1 cellular context compared by ENCODE assay signal in the genomic region with DNA sequence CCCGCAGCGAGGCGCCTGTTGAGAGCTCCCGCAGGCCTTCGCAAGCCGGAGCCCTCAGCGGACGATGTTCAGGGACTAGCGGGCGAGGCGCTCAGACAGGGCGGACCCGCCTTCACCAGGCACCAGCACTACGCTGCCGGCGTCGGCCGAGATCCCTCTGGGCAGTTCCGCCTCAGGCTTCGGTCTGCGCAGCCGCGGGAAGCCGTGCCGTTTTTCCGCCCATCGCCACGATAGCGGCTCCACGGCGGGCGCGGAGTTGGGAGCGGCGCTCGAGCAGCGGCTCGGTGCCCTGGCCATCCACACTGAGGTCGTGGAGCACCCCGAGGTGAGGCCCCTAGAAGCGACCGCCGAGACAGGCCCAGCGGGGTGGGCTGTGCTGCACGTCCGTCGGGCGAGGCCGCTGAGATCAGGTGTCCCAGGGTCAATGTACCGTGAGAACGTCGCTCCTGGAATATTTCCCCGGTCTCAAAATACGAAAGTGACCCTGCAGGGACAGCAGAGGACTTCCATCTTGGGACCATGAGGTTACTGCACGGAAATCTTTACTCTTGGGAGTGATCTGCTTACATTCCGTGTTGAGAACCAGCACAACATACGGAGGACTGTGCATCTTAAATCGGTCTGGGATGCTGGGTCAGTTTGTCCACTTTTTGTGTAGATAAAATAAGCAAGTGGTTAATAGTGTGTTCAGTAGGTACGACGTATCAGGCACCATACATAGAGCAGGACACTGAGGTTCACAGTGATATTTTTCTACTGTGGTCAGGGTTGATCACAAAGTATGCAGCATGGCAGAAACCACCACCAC.
TF ChIP-seq lines count a peak whose summit lies in the region.

No MANE protein-coding gene starts in this region.

TF ChIP-seq in HepG2, 621 proteins besides CTCF, POLR2A, EP300 and RAD21 (continued from another document and continues in another):
- TF ChIP-seq, protein P1, sequence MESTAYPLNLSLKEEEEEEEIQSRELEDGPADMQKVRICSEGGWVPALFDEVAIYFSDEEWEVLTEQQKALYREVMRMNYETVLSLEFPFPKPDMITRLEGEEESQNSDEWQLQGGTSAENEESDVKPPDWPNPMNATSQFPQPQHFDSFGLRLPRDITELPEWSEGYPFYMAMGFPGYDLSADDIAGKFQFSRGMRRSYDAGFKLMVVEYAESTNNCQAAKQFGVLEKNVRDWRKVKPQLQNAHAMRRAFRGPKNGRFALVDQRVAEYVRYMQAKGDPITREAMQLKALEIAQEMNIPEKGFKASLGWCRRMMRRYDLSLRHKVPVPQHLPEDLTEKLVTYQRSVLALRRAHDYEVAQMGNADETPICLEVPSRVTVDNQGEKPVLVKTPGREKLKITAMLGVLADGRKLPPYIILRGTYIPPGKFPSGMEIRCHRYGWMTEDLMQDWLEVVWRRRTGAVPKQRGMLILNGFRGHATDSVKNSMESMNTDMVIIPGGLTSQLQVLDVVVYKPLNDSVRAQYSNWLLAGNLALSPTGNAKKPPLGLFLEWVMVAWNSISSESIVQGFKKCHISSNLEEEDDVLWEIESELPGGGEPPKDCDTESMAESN (CRISPR knock-in tag; conservative IDR thresholded peaks at IDR 0.05): peak; percentile 94
- TF ChIP-seq MAFK (conservative IDR thresholded peaks at IDR 0.05 in 1 of 2, IDR thresholded peaks at IDR 0.05 in 1 of 2; ENCODE audit: low read length in 2 of 2): no peak
- TF ChIP-seq, protein P2, sequence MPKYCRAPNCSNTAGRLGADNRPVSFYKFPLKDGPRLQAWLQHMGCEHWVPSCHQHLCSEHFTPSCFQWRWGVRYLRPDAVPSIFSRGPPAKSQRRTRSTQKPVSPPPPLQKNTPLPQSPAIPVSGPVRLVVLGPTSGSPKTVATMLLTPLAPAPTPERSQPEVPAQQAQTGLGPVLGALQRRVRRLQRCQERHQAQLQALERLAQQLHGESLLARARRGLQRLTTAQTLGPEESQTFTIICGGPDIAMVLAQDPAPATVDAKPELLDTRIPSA (CRISPR knock-in tag; IDR thresholded peaks at IDR 0.05; ENCODE audit: borderline replicate concordance): peak; percentile 99; the same call in 1 of the 2 replicates
- TF ChIP-seq PITX1 (CRISPR knock-in tag; IDR thresholded peaks at IDR 0.05): peak; percentile 87
- peak; percentile 33; the same call in 1 of the 2 replicates for TF ChIP-seq ZNF713 (CRISPR knock-in tag; IDR thresholded peaks at IDR 0.05)
- TF ChIP-seq ZNF225 (CRISPR knock-in tag; IDR thresholded peaks at IDR 0.05): peak; percentile 92
- peak; percentile 81 for TF ChIP-seq ZNF30 (CRISPR knock-in tag; IDR thresholded peaks at IDR 0.05)
- peak; percentile 81; the same call in 1 of the 2 replicates for TF ChIP-seq GZF1 (CRISPR knock-in tag; IDR thresholded peaks at IDR 0.05)
- TF ChIP-seq, protein P3, sequence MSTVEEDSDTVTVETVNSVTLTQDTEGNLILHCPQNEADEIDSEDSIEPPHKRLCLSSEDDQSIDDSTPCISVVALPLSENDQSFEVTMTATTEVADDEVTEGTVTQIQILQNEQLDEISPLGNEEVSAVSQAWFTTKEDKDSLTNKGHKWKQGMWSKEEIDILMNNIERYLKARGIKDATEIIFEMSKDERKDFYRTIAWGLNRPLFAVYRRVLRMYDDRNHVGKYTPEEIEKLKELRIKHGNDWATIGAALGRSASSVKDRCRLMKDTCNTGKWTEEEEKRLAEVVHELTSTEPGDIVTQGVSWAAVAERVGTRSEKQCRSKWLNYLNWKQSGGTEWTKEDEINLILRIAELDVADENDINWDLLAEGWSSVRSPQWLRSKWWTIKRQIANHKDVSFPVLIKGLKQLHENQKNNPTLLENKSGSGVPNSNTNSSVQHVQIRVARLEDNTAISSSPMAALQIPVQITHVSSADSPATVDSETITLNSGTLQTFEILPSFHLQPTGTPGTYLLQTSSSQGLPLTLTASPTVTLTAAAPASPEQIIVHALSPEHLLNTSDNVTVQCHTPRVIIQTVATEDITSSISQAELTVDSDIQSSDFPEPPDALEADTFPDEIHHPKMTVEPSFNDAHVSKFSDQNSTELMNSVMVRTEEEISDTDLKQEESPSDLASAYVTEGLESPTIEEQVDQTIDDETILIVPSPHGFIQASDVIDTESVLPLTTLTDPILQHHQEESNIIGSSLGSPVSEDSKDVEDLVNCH (CRISPR knock-in tag; IDR thresholded peaks at IDR 0.05): 0 out of 2 replicates have a peak, but pooled peaks have one; percentile 40
- TF ChIP-seq MXI1 (IDR thresholded peaks at IDR 0.05; ENCODE audit: borderline replicate concordance, low read depth, low read length): peak; percentile 50; the same call in 1 of the 3 replicates
- no peak for TF ChIP-seq ATRX (CRISPR knock-in tag; IDR thresholded peaks at IDR 0.05; ENCODE audit: borderline replicate concordance)
- TF ChIP-seq, protein P4, sequence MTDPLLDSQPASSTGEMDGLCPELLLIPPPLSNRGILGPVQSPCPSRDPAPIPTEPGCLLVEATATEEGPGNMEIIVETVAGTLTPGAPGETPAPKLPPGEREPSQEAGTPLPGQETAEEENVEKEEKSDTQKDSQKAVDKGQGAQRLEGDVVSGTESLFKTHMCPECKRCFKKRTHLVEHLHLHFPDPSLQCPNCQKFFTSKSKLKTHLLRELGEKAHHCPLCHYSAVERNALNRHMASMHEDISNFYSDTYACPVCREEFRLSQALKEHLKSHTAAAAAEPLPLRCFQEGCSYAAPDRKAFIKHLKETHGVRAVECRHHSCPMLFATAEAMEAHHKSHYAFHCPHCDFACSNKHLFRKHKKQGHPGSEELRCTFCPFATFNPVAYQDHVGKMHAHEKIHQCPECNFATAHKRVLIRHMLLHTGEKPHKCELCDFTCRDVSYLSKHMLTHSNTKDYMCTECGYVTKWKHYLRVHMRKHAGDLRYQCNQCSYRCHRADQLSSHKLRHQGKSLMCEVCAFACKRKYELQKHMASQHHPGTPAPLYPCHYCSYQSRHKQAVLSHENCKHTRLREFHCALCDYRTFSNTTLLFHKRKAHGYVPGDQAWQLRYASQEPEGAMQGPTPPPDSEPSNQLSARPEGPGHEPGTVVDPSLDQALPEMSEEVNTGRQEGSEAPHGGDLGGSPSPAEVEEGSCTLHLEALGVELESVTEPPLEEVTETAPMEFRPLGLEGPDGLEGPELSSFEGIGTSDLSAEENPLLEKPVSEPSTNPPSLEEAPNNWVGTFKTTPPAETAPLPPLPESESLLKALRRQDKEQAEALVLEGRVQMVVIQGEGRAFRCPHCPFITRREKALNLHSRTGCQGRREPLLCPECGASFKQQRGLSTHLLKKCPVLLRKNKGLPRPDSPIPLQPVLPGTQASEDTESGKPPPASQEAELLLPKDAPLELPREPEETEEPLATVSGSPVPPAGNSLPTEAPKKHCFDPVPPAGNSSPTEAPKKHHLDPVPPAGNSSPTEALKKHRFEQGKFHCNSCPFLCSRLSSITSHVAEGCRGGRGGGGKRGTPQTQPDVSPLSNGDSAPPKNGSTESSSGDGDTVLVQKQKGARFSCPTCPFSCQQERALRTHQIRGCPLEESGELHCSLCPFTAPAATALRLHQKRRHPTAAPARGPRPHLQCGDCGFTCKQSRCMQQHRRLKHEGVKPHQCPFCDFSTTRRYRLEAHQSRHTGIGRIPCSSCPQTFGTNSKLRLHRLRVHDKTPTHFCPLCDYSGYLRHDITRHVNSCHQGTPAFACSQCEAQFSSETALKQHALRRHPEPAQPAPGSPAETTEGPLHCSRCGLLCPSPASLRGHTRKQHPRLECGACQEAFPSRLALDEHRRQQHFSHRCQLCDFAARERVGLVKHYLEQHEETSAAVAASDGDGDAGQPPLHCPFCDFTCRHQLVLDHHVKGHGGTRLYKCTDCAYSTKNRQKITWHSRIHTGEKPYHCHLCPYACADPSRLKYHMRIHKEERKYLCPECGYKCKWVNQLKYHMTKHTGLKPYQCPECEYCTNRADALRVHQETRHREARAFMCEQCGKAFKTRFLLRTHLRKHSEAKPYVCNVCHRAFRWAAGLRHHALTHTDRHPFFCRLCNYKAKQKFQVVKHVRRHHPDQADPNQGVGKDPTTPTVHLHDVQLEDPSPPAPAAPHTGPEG (CRISPR knock-in tag; IDR thresholded peaks at IDR 0.05): peak; percentile 65; the same call in 1 of the 2 replicates
- TF ChIP-seq, protein P5, sequence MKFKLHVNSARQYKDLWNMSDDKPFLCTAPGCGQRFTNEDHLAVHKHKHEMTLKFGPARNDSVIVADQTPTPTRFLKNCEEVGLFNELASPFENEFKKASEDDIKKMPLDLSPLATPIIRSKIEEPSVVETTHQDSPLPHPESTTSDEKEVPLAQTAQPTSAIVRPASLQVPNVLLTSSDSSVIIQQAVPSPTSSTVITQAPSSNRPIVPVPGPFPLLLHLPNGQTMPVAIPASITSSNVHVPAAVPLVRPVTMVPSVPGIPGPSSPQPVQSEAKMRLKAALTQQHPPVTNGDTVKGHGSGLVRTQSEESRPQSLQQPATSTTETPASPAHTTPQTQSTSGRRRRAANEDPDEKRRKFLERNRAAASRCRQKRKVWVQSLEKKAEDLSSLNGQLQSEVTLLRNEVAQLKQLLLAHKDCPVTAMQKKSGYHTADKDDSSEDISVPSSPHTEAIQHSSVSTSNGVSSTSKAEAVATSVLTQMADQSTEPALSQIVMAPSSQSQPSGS (CRISPR knock-in tag; IDR thresholded peaks at IDR 0.05): no peak; the same call in 1 of the 2 replicates
- TF ChIP-seq ZBTB38 (CRISPR knock-in tag; IDR thresholded peaks at IDR 0.05): peak; percentile 91
- TF ChIP-seq ZEB1 (IDR thresholded peaks at IDR 0.05; ENCODE audit: insufficient replicate concordance, low read depth): no peak
- TF ChIP-seq KLF15 (CRISPR knock-in tag; IDR thresholded peaks at IDR 0.05; ENCODE audit: borderline replicate concordance): peak; percentile 94
- TF ChIP-seq, protein P6, sequence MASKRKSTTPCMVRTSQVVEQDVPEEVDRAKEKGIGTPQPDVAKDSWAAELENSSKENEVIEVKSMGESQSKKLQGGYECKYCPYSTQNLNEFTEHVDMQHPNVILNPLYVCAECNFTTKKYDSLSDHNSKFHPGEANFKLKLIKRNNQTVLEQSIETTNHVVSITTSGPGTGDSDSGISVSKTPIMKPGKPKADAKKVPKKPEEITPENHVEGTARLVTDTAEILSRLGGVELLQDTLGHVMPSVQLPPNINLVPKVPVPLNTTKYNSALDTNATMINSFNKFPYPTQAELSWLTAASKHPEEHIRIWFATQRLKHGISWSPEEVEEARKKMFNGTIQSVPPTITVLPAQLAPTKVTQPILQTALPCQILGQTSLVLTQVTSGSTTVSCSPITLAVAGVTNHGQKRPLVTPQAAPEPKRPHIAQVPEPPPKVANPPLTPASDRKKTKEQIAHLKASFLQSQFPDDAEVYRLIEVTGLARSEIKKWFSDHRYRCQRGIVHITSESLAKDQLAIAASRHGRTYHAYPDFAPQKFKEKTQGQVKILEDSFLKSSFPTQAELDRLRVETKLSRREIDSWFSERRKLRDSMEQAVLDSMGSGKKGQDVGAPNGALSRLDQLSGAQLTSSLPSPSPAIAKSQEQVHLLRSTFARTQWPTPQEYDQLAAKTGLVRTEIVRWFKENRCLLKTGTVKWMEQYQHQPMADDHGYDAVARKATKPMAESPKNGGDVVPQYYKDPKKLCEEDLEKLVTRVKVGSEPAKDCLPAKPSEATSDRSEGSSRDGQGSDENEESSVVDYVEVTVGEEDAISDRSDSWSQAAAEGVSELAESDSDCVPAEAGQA (IDR thresholded peaks at IDR 0.05; ENCODE audit: low read depth): peak; percentile 15; the same call in 1 of the 2 replicates
- TF ChIP-seq, protein P6 (CRISPR knock-in tag; IDR thresholded peaks at IDR 0.05; ENCODE audit: borderline replicate concordance): peak; percentile 51
- peak; percentile 53 for TF ChIP-seq HNRNPK (IDR thresholded peaks at IDR 0.05; ENCODE audit: low read depth, low read length, poor library complexity, severe bottlenecking)
- TF ChIP-seq, protein P7, sequence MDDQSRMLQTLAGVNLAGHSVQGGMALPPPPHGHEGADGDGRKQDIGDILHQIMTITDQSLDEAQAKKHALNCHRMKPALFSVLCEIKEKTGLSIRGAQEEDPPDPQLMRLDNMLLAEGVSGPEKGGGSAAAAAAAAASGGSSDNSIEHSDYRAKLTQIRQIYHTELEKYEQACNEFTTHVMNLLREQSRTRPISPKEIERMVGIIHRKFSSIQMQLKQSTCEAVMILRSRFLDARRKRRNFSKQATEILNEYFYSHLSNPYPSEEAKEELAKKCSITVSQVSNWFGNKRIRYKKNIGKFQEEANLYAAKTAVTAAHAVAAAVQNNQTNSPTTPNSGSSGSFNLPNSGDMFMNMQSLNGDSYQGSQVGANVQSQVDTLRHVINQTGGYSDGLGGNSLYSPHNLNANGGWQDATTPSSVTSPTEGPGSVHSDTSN (CRISPR knock-in tag; IDR thresholded peaks at IDR 0.05; ENCODE audit: borderline replicate concordance): no peak
- TF ChIP-seq MTF2 (CRISPR knock-in tag; IDR thresholded peaks at IDR 0.05; ENCODE audit: borderline replicate concordance): no peak
- TF ChIP-seq ZNF10 (CRISPR knock-in tag; IDR thresholded peaks at IDR 0.05; ENCODE audit: borderline replicate concordance, low read depth): no peak
- TF ChIP-seq ZSCAN20 (CRISPR knock-in tag; IDR thresholded peaks at IDR 0.05; ENCODE audit: borderline replicate concordance): peak; percentile 83; the same call in 1 of the 2 replicates
- no peak for TF ChIP-seq ZNF17 (CRISPR knock-in tag; IDR thresholded peaks at IDR 0.05)
- peak; percentile 91 for TF ChIP-seq ZNF205 (CRISPR knock-in tag; IDR thresholded peaks at IDR 0.05)
- TF ChIP-seq PLRG1 (conservative IDR thresholded peaks at IDR 0.05): no peak
